Comparison of ENCODE assay signal across 8 cellular contexts in the genomic region with DNA sequence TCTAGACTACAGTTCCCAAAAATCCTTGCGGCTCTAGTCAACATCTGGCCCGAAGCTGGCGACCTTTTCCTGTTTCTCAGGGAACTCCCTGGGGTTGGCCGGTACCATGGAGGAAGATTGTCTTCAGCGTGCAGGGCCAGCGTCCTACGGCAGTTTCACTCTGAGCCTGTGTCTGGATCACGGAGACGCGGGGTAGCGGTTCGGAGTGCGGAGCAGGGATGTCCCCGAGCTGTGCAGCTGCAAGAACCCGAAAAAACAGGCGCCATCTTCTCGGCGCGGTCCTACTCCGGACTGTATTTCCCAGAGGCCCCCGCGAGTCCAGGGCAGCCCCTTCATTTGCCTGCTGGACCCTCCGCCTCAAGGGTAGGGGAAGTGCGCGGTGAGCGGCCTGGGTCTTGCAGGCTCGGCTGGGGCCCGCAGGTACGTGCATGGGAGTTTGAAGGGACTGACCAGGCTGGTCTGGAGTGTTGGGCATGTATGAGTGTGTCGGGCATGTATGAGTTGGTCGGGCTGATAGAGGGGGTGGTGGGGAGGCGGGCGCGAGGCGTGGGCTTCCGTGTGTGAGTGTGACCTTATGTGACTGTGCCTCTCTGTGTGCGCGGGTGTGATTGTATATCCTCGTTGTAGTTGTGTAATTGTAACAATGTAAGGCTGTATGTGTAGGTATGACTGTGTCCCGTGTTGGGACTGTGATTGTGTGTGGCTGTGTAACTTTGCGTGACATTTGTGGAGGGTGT. TPM values are rescaled to one million over a fixed set of nuclear protein-coding genes. Genes with fewer than 3 reads are reported as not detected.
A peak's percentile ranks its signal among the peaks of the same experiment; 100 is the strongest.
DNase-seq lines count a peak whose midpoint lies in the region; ATAC-seq and TF ChIP-seq lines count a peak whose summit lies in the region.

A gene (plus strand): TSS at position 360 of the 737 bp plus-strand sequence. CDS start 12,240 bp downstream, outside the sequence.

- ATAC-seq in GM18907 (IDR thresholded peaks at IDR 0.05; ENCODE audit: unreplicated experiment) (peak; percentile 92), HG03139 (IDR thresholded peaks at IDR 0.05; ENCODE audit: unreplicated experiment) (peak; percentile 84), activated B cell treated with CpG ODN at 0.5 μM for 24 hours (ENCODE audit: low read depth) (peak; percentile 89)

- TF ChIP-seq CTCF in AG04449 (IDR thresholded peaks at IDR 0.05; ENCODE audit: insufficient read depth, low read length, missing control alignments) (no peak), activated B cell treated with CpG ODN at 0.5 μM for 24 hours (IDR thresholded peaks at IDR 0.05) (no peak)

- POLR2A ChIA-PET in AG04449 (lab: Yijun Ruan, JAX) (interaction anchor here (0.7 to 1.2 kb wide), 3 partner anchors 34 to 474 kb away, joined by 3 read pairs; a partner anchor contains a TSS), activated B cell treated with CpG ODN at 0.5 μM for 24 hours (lab: Charles Lee) (interaction anchor here (0.5 to 2.1 kb wide), 19 partner anchors 9 to 1004 kb away, joined by 3 to 17 read pairs (median 5); a partner anchor contains a TSS)

- peaks cover 40% of the 10 kb centered on the region for H3K36me3 Mint-ChIP-seq in activated B cell treated with CpG ODN at 0.5 μM for 24 hours (ENCODE audit: low read depth)

- H3K27ac ChIP-seq in caudate nucleus (ENCODE audit: low read depth, low read length), result peak within 1 kb of the TSS; percentile 97

- peak within 1 kb of the TSS; percentile 99 for H3K27ac Mint-ChIP-seq in activated B cell treated with CpG ODN at 0.5 μM for 24 hours

- intact Hi-C loops in activated B cell treated with CpG ODN at 0.5 μM for 24 hours (cut with micrococcal nuclease), result loop anchor here (1.0 to 10.0 kb wide), 14 partner anchors 8 to 1003 kb away; a partner anchor contains a TSS

- H3K27me3 Mint-ChIP-seq in activated B cell treated with CpG ODN at 0.5 μM for 24 hours, result no peaks in the 10 kb centered on the region

- H3K9me3 Mint-ChIP-seq in activated B cell treated with CpG ODN at 0.5 μM for 24 hours, result peaks cover 3% of the 10 kb centered on the region

- DNase-seq in AG04449 (ENCODE audit: low read depth, low spot score) (peak; percentile 29), NCI-H2196 treated with DMSO at 0.1 percent for 48 hours (lab: John Stamatoyannopoulos, UW; ENCODE audit: unreplicated experiment) (peak; percentile 86), activated B cell treated with CpG ODN at 0.5 μM for 24 hours (peak; percentile 81), caudate nucleus (lab: John Stamatoyannopoulos, UW) (peak; percentile 67 to 99 (median 91)), islet precursor cell (peak; percentile 98)
- DNase-seq in stimulated activated CD4-positive, alpha-beta T cell treated with anti-CD3 and anti-CD28 coated beads, Interleukin-12 subunit alpha, Interleukin-12 subunit beta, amount 100 ng/mL, for 4 hours, result peak; percentile 78

- CTCF ChIA-PET in AG04449 (lab: Yijun Ruan, JAX), result no interaction called here
- CTCF ChIA-PET in activated B cell treated with CpG ODN at 0.5 μM for 24 hours (lab: Charles Lee), result no interaction called here

- H3K4me1 Mint-ChIP-seq in activated B cell treated with CpG ODN at 0.5 μM for 24 hours, result peaks cover 26% of the 10 kb centered on the region

- peak within 1 kb of the TSS; percentile 95 for H3K4me3 ChIP-seq in AG04449 (ENCODE audit: low read depth, low read length)

- peak within 1 kb of the TSS; percentile 98 for H3K4me3 Mint-ChIP-seq in activated B cell treated with CpG ODN at 0.5 μM for 24 hours

RNA-seq across cellular contexts. Expression of the gene that starts here (rescaled TPM):
- total RNA-seq in activated B cell treated with CpG ODN at 0.5 μM for 24 hours, result 19.9 and 25.5 TPM in 2 replicates

Comparison
In these comparisons a context has a peak if more than half of its experiments do, and no peak if none do; other contexts are left out.
1. Peak in every context shown above with its lines: DNase-seq, ATAC-seq, H3K4me3 ChIP-seq and H3K27ac ChIP-seq.
2. DNase-seq: peak in every context shown above with its lines; median percentile 98 in islet precursor cell; 91 in caudate nucleus; 86 in NCI-H2196 treated with DMSO at 0.1 percent for 48 hours; 81 in activated B cell treated with CpG ODN at 0.5 μM for 24 hours; 78 in stimulated activated CD4-positive, alpha-beta T cell treated with anti-CD3 and anti-CD28 coated beads, Interleukin-12 subunit alpha, Interleukin-12 subunit beta, amount 100 ng/mL, for 4 hours; 29 in AG04449.